Comparison of ENCODE assay signal across 31 cellular contexts in the genomic region with DNA sequence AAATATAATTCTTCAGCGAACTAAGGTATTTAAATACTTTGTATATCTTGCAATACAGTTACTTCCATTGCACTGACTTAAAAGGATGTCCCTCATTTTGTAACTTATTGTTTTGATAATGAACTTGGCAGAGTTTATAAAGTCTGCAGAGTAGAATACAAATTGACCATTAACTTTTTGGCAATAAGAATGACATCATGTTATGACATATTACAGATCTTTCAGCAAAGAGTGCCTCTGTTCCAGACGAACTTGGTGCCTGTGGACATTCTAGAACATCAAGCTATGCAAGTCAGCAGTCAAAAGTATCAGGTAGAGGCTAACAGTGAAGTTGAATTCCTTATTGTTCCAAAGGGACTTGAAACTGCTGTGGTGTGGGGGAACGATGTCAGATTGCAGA. TPM values are rescaled to one million over a fixed set of nuclear protein-coding genes. Genes with fewer than 3 reads are reported as not detected.
"Had no signal": no experiment of that assay in that cellular context is flagged by ENCODE, and none has a peak within 500 bp of the region (broad histone marks: within the 10 kb centered on the region; RNA-seq: fewer than 3 reads in every experiment).

No MANE protein-coding gene starts in this region.

- H3K27ac ChIP-seq: dorsolateral prefrontal cortex, foreskin keratinocyte, gastrocnemius medialis, heart left ventricle had no signal

- H3K4me3 ChIP-seq: ascending aorta, coronary artery, dorsolateral prefrontal cortex, gastrocnemius medialis, heart left ventricle had no signal

- H3K36me3 Mint-ChIP-seq: activated naive CD8-positive, alpha-beta T cell treated with anti-CD3 and anti-CD28 coated beads for 36 hours had no signal

- ATAC-seq: activated CD4-positive, alpha-beta T cell treated with anti-CD3 and anti-CD28 coated beads for 36 hours; activated CD8-positive, alpha-beta memory T cell treated with anti-CD3 and anti-CD28 coated beads, Interleukin-2, amount 10 ng/mL, durations not matched to agents 7 days and 5 days; activated CD8-positive, alpha-beta T cell treated with anti-CD3 and anti-CD28 coated beads, Interleukin-2, amount 10 ng/mL, durations not matched to agents 7 days and 5 days; activated naive CD8-positive, alpha-beta T cell treated with anti-CD3 and anti-CD28 coated beads, Interleukin-2, amount 50 U/mL, for 24 hours; esophagus mucosa; foreskin keratinocyte; gastrocnemius medialis; heart left ventricle had no signal

- H3K4me1 Mint-ChIP-seq: activated CD4-positive, alpha-beta T cell treated with anti-CD3 and anti-CD28 coated beads for 36 hours; activated CD4-positive, alpha-beta T cell treated with anti-CD3 and anti-CD28 coated beads, Interleukin-2, amount 10 ng/mL, durations not matched to agents 24 days and 14 days; activated CD8-positive, alpha-beta memory T cell treated with anti-CD3 and anti-CD28 coated beads, Interleukin-2, amount 10 ng/mL, durations not matched to agents 7 days and 5 days; activated naive CD4-positive, alpha-beta T cell treated with anti-CD3 and anti-CD28 coated beads, Interleukin-2, amount 50 U/mL, for 24 hours; activated naive CD8-positive, alpha-beta T cell treated with anti-CD3 and anti-CD28 coated beads for 36 hours; activated naive CD8-positive, alpha-beta T cell treated with anti-CD3 and anti-CD28 coated beads, Interleukin-2, amount 50 U/mL, for 24 hours; brain; endodermal cell had no signal

- H3K27ac Mint-ChIP-seq: activated CD4-positive, alpha-beta memory T cell treated with anti-CD3 and anti-CD28 coated beads for 36 hours; activated CD4-positive, alpha-beta T cell treated with anti-CD3 and anti-CD28 coated beads for 36 hours; activated CD4-positive, alpha-beta T cell treated with anti-CD3 and anti-CD28 coated beads, Interleukin-2, amount 10 ng/mL, durations not matched to agents 24 days and 14 days; activated CD8-positive, alpha-beta memory T cell treated with anti-CD3 and anti-CD28 coated beads, Interleukin-2, amount 10 ng/mL, durations not matched to agents 7 days and 5 days; activated CD8-positive, alpha-beta T cell treated with anti-CD3 and anti-CD28 coated beads, Interleukin-2, amount 10 ng/mL, durations not matched to agents 7 days and 5 days; activated naive CD4-positive, alpha-beta T cell treated with anti-CD3 and anti-CD28 coated beads for 36 hours; activated naive CD4-positive, alpha-beta T cell treated with anti-CD3 and anti-CD28 coated beads, Interleukin-2, amount 50 U/mL, for 24 hours; activated naive CD8-positive, alpha-beta T cell treated with anti-CD3 and anti-CD28 coated beads for 36 hours; activated naive CD8-positive, alpha-beta T cell treated with anti-CD3 and anti-CD28 coated beads, Interleukin-2, amount 50 U/mL, for 24 hours; activated T-helper 1 cell treated with anti-CD3 and anti-CD28 coated beads, Interleukin-12 subunit alpha, Interleukin-12 subunit beta, Interleukin-2, Interleukin-4 antibody, amounts not matched to agents 30 ng/mL and 10 ng/mL and 1 ng/mL, durations not matched to agents 14 hours and 24 hours and 36 hours; activated T-helper 2 cell treated with anti-CD3 and anti-CD28 coated beads, Interferon-gamma antibody, Interleukin-2, Interleukin-4, amounts not matched to agents 10 μg/mL and 5 μg/mL and 100 μg/mL, durations not matched to agents 14 hours and 24 hours and 36 hours; brain; dendritic cell treated with granulocyte-macrophage colony-stimulating factor and Interleukin-4, amounts not matched to agents 40 ng/mL and 50 ng/mL, for 4 days; endodermal cell; T-helper 1 cell treated with Interleukin-12 subunit alpha and Interleukin-12 subunit beta and Interleukin-4 antibody, amounts not matched to agents 30 μg/mL and 1 μg/mL, for 36 hours had no signal

- H3K36me3 ChIP-seq: gastrocnemius medialis had no signal

- H3K4me3 Mint-ChIP-seq: activated CD4-positive, alpha-beta memory T cell treated with anti-CD3 and anti-CD28 coated beads for 36 hours; activated CD4-positive, alpha-beta T cell treated with anti-CD3 and anti-CD28 coated beads for 36 hours; activated CD4-positive, alpha-beta T cell treated with anti-CD3 and anti-CD28 coated beads, Interleukin-2, amount 10 ng/mL, durations not matched to agents 24 days and 14 days; activated CD8-positive, alpha-beta memory T cell treated with anti-CD3 and anti-CD28 coated beads, Interleukin-2, amount 10 ng/mL, durations not matched to agents 7 days and 5 days; activated CD8-positive, alpha-beta T cell treated with anti-CD3 and anti-CD28 coated beads, Interleukin-2, amount 10 ng/mL, durations not matched to agents 7 days and 5 days; activated naive CD4-positive, alpha-beta T cell treated with anti-CD3 and anti-CD28 coated beads for 36 hours; activated naive CD4-positive, alpha-beta T cell treated with anti-CD3 and anti-CD28 coated beads, Interleukin-2, amount 50 U/mL, for 24 hours; activated naive CD8-positive, alpha-beta T cell treated with anti-CD3 and anti-CD28 coated beads for 36 hours; activated naive CD8-positive, alpha-beta T cell treated with anti-CD3 and anti-CD28 coated beads, Interleukin-2, amount 50 U/mL, for 24 hours; activated T-helper 1 cell treated with anti-CD3 and anti-CD28 coated beads, Interleukin-12 subunit alpha, Interleukin-12 subunit beta, Interleukin-2, Interleukin-4 antibody, amounts not matched to agents 30 ng/mL and 10 ng/mL and 1 ng/mL, durations not matched to agents 14 hours and 24 hours and 36 hours; brain; central memory CD8-positive, alpha-beta T cell; dendritic cell treated with granulocyte-macrophage colony-stimulating factor and Interleukin-4, amounts not matched to agents 40 ng/mL and 50 ng/mL, for 4 days; endodermal cell; T-helper 1 cell treated with Interleukin-12 subunit alpha and Interleukin-12 subunit beta and Interleukin-4 antibody, amounts not matched to agents 30 μg/mL and 1 μg/mL, for 36 hours had no signal

- H3K27me3 Mint-ChIP-seq: activated CD4-positive, alpha-beta memory T cell treated with anti-CD3 and anti-CD28 coated beads for 36 hours; activated CD4-positive, alpha-beta T cell treated with anti-CD3 and anti-CD28 coated beads for 36 hours; activated CD4-positive, alpha-beta T cell treated with anti-CD3 and anti-CD28 coated beads, Interleukin-2, amount 10 ng/mL, durations not matched to agents 24 days and 14 days; activated CD8-positive, alpha-beta memory T cell treated with anti-CD3 and anti-CD28 coated beads, Interleukin-2, amount 10 ng/mL, durations not matched to agents 7 days and 5 days; activated naive CD4-positive, alpha-beta T cell treated with anti-CD3 and anti-CD28 coated beads, Interleukin-2, amount 50 U/mL, for 24 hours; activated naive CD8-positive, alpha-beta T cell treated with anti-CD3 and anti-CD28 coated beads for 36 hours; activated naive CD8-positive, alpha-beta T cell treated with anti-CD3 and anti-CD28 coated beads, Interleukin-2, amount 50 U/mL, for 24 hours; brain; central memory CD8-positive, alpha-beta T cell; dendritic cell treated with granulocyte-macrophage colony-stimulating factor and Interleukin-4, amounts not matched to agents 40 ng/mL and 50 ng/mL, for 4 days had no signal

- H3K27me3 ChIP-seq: ascending aorta, dorsolateral prefrontal cortex, foreskin keratinocyte, gastrocnemius medialis, heart left ventricle had no signal

- H3K4me1 ChIP-seq: foreskin keratinocyte, gastrocnemius medialis had no signal

- H3K9me3 ChIP-seq: ascending aorta, gastrocnemius medialis, heart left ventricle had no signal

- DNase-seq: activated CD4-positive, alpha-beta memory T cell treated with anti-CD3 and anti-CD28 coated beads for 36 hours; activated CD4-positive, alpha-beta T cell treated with anti-CD3 and anti-CD28 coated beads for 36 hours; activated CD4-positive, alpha-beta T cell treated with anti-CD3 and anti-CD28 coated beads, Interleukin-2, amount 10 ng/mL, durations not matched to agents 24 days and 14 days; activated CD4-positive, CD25-positive, alpha-beta regulatory T cell; activated CD4-positive, CD25-positive, alpha-beta regulatory T cell treated with anti-CD3 and anti-CD28 coated beads, Interleukin-2, amount 50 U/mL, for 72 hours; activated CD8-positive, alpha-beta memory T cell treated with anti-CD3 and anti-CD28 coated beads, Interleukin-2, amount 10 ng/mL, durations not matched to agents 7 days and 5 days; activated CD8-positive, alpha-beta memory T cell treated with anti-CD3 and anti-CD28 coated beads, Interleukin-2, amount 50 U/mL, for 4 hours; activated CD8-positive, alpha-beta T cell treated with anti-CD3 and anti-CD28 coated beads, Interleukin-2, amount 10 ng/mL, durations not matched to agents 7 days and 5 days; activated effector memory CD4-positive, alpha-beta T cell treated with anti-CD3 and anti-CD28 coated beads, Interleukin-2, amount 50 U/mL, for 16 hours; activated naive CD4-positive, alpha-beta T cell treated with anti-CD3 and anti-CD28 coated beads for 36 hours; activated naive CD8-positive, alpha-beta T cell treated with anti-CD3 and anti-CD28 coated beads for 36 hours; activated naive CD8-positive, alpha-beta T cell treated with anti-CD3 and anti-CD28 coated beads, Interleukin-2, amount 50 U/mL, for 24 hours; activated T-cell treated with anti-CD3 and anti-CD28 coated beads, Interleukin-2, amount 50 U/mL, for 1 hour; activated T-cell treated with anti-CD3 and anti-CD28 coated beads, Interleukin-2, amount 50 U/mL, for 48 hours; dorsolateral prefrontal cortex; effector memory CD4-positive, alpha-beta T cell; endodermal cell; foreskin keratinocyte; gastrocnemius medialis; glutamatergic neuron; heart left ventricle had no signal

- H3K9me3 Mint-ChIP-seq: activated CD4-positive, alpha-beta memory T cell treated with anti-CD3 and anti-CD28 coated beads for 36 hours; activated CD4-positive, alpha-beta T cell treated with anti-CD3 and anti-CD28 coated beads, Interleukin-2, amount 10 ng/mL, durations not matched to agents 24 days and 14 days; activated naive CD4-positive, alpha-beta T cell treated with anti-CD3 and anti-CD28 coated beads for 36 hours; activated naive CD4-positive, alpha-beta T cell treated with anti-CD3 and anti-CD28 coated beads, Interleukin-2, amount 50 U/mL, for 24 hours; activated naive CD8-positive, alpha-beta T cell treated with anti-CD3 and anti-CD28 coated beads for 36 hours; activated naive CD8-positive, alpha-beta T cell treated with anti-CD3 and anti-CD28 coated beads, Interleukin-2, amount 50 U/mL, for 24 hours; activated T-helper 1 cell treated with anti-CD3 and anti-CD28 coated beads, Interleukin-12 subunit alpha, Interleukin-12 subunit beta, Interleukin-2, Interleukin-4 antibody, amounts not matched to agents 30 ng/mL and 10 ng/mL and 1 ng/mL, durations not matched to agents 14 hours and 24 hours and 36 hours; activated T-helper 2 cell treated with anti-CD3 and anti-CD28 coated beads, Interferon-gamma antibody, Interleukin-2, Interleukin-4, amounts not matched to agents 10 μg/mL and 5 μg/mL and 100 μg/mL, durations not matched to agents 14 hours and 24 hours and 36 hours; brain; central memory CD8-positive, alpha-beta T cell; dendritic cell treated with granulocyte-macrophage colony-stimulating factor and Interleukin-4, amounts not matched to agents 40 ng/mL and 50 ng/mL, for 4 days; endodermal cell; T-helper 1 cell treated with Interleukin-12 subunit alpha and Interleukin-12 subunit beta and Interleukin-4 antibody, amounts not matched to agents 30 μg/mL and 1 μg/mL, for 36 hours had no signal

RNA-seq across cellular contexts. Expression of gene HENMT1, which starts 32.9 kb away (rescaled TPM):
- total RNA-seq: ascending aorta had no signal
